In genomic region chr14:37270629-37271028, GRCh38 we compare ENCODE assay signal across 1 cellular context.
TF ChIP-seq lines count a peak whose summit lies in the region.

No MANE protein-coding gene starts in this region.

TF ChIP-seq in HepG2, 621 proteins besides CTCF, POLR2A, EP300 and RAD21 (continued from another document):
- TF ChIP-seq HNF1A (IDR thresholded peaks at IDR 0.05; ENCODE audit: low read depth) (no peak), HNF1A (CRISPR knock-in tag; IDR thresholded peaks at IDR 0.05; ENCODE audit: borderline replicate concordance) (no peak), TAF1 (CRISPR knock-in tag; IDR thresholded peaks at IDR 0.05) (no peak), SRY (CRISPR knock-in tag; IDR thresholded peaks at IDR 0.05) (no peak), GATAD2A (CRISPR knock-in tag; IDR thresholded peaks at IDR 0.05) (peak; percentile 51; the same call in 1 of the 2 replicates), ZNF607 (CRISPR knock-in tag; IDR thresholded peaks at IDR 0.05; ENCODE audit: borderline replicate concordance) (no peak), ZNF501 (CRISPR knock-in tag; IDR thresholded peaks at IDR 0.05) (no peak), TCF7 (IDR thresholded peaks at IDR 0.05; ENCODE audit: low read depth) (0 out of 2 replicates have a peak, but pooled peaks have one; percentile 9), ZNF749 (CRISPR knock-in tag; IDR thresholded peaks at IDR 0.05; ENCODE audit: borderline replicate concordance) (no peak), DZIP1 (CRISPR knock-in tag; IDR thresholded peaks at IDR 0.05) (no peak), SIN3B (IDR thresholded peaks at IDR 0.05; ENCODE audit: low read length) (no peak), FOXP4 (CRISPR knock-in tag; IDR thresholded peaks at IDR 0.05) (0 out of 2 replicates have a peak, but pooled peaks have one; percentile 29), SOX5 (CRISPR knock-in tag; IDR thresholded peaks at IDR 0.05; ENCODE audit: borderline replicate concordance) (peak; percentile 64; the same call in 1 of the 2 replicates)
